In the genomic region with DNA sequence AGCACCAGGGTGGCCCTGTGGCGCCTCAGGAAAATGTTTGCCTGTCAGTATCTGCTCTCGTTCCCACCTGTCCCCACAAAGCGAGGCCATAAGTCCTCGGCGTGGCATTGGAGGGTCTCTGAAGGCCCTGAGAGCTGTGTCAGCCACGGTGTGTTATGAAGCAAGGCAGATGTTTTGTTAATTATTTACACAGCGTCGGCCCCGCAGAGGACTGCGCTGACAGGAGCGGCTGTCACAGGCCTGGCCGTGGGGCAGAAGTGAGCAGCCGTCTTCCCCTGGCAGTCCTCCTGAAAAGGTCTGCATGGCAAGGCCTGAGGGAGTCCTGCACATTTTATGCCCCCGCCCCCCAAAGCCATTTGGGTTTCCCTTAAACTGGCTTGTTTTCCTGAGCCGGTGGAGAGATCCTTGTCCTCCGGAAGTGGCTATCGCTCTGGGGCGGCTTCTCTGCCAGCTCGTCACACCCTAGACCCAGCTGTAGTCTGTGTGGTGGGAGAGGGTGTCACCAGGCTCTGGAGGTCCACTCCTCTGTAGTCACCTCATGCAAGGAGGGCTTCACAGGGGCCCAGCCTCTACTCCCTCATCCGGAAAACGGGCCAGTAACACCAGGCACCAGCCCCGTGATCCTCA, we compare ENCODE assay signal across 1 cellular context.
TF ChIP-seq lines count a peak whose summit lies in the region.

No MANE protein-coding gene starts in this region.

TF ChIP-seq in HepG2, 621 proteins besides CTCF, POLR2A, EP300 and RAD21 (continued from another document and continues in another):
- TF ChIP-seq, protein P1, sequence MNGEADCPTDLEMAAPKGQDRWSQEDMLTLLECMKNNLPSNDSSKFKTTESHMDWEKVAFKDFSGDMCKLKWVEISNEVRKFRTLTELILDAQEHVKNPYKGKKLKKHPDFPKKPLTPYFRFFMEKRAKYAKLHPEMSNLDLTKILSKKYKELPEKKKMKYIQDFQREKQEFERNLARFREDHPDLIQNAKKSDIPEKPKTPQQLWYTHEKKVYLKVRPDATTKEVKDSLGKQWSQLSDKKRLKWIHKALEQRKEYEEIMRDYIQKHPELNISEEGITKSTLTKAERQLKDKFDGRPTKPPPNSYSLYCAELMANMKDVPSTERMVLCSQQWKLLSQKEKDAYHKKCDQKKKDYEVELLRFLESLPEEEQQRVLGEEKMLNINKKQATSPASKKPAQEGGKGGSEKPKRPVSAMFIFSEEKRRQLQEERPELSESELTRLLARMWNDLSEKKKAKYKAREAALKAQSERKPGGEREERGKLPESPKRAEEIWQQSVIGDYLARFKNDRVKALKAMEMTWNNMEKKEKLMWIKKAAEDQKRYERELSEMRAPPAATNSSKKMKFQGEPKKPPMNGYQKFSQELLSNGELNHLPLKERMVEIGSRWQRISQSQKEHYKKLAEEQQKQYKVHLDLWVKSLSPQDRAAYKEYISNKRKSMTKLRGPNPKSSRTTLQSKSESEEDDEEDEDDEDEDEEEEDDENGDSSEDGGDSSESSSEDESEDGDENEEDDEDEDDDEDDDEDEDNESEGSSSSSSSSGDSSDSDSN (CRISPR knock-in tag; IDR thresholded peaks at IDR 0.05) = peak; percentile 57; the same call in 1 of the 2 replicates
- TF ChIP-seq GABPA (IDR thresholded peaks at IDR 0.05; ENCODE audit: low read depth, low read length) (no peak), GABPA (CRISPR knock-in tag; IDR thresholded peaks at IDR 0.05; ENCODE audit: low read depth) (no peak), ZFP91 (CRISPR knock-in tag; IDR thresholded peaks at IDR 0.05; ENCODE audit: borderline replicate concordance) (peak; percentile 16; the same call in 1 of the 2 replicates), ZNF263 (CRISPR knock-in tag; IDR thresholded peaks at IDR 0.05) (peak; percentile 99), ZBTB7A (CRISPR knock-in tag; IDR thresholded peaks at IDR 0.05) (0 out of 2 replicates have a peak, but pooled peaks have one; percentile 71), CEBPG (CRISPR knock-in tag; IDR thresholded peaks at IDR 0.05) (peak; percentile 38), ZBTB33 (CRISPR knock-in tag; IDR thresholded peaks at IDR 0.05) (0 out of 2 replicates have a peak, but pooled peaks have one; percentile 38), PTBP1 (IDR thresholded peaks at IDR 0.05; ENCODE audit: low read depth, low read length, poor library complexity, severe bottlenecking) (peak; percentile 32), REXO4 (CRISPR knock-in tag; IDR thresholded peaks at IDR 0.05; ENCODE audit: borderline replicate concordance) (no peak), TGIF2 (CRISPR knock-in tag; IDR thresholded peaks at IDR 0.05) (peak; percentile 88), ZNF724P (CRISPR knock-in tag; IDR thresholded peaks at IDR 0.05; ENCODE audit: borderline replicate concordance) (peak; percentile 54; the same call in 1 of the 2 replicates), IRF2 (CRISPR knock-in tag; IDR thresholded peaks at IDR 0.05) (0 out of 2 replicates have a peak, but pooled peaks have one; percentile 21), ERF (CRISPR knock-in tag; IDR thresholded peaks at IDR 0.05) (no peak), FOXP4 (CRISPR knock-in tag; IDR thresholded peaks at IDR 0.05) (no peak), KLF6 (CRISPR knock-in tag; IDR thresholded peaks at IDR 0.05) (no peak), HOXD1 (CRISPR knock-in tag; IDR thresholded peaks at IDR 0.05) (no peak), KAT7 (CRISPR knock-in tag; IDR thresholded peaks at IDR 0.05; ENCODE audit: borderline replicate concordance) (peak; percentile 43; the same call in 1 of the 2 replicates), BCL6 (CRISPR knock-in tag; IDR thresholded peaks at IDR 0.05) (no peak), FOXA3 (CRISPR knock-in tag; IDR thresholded peaks at IDR 0.05) (peak; percentile 49), PRPF4 (IDR thresholded peaks at IDR 0.05; ENCODE audit: low read depth, low read length, poor library complexity, severe bottlenecking) (no peak), MIER3 (CRISPR knock-in tag; IDR thresholded peaks at IDR 0.05; ENCODE audit: borderline replicate concordance) (peak; percentile 16; the same call in 1 of the 2 replicates), STAG1 (CRISPR knock-in tag; IDR thresholded peaks at IDR 0.05) (no peak), ZNF776 (CRISPR knock-in tag; IDR thresholded peaks at IDR 0.05) (no peak), ZNF607 (CRISPR knock-in tag; IDR thresholded peaks at IDR 0.05; ENCODE audit: borderline replicate concordance) (peak; percentile 49; the same call in 1 of the 2 replicates), ETV5 (CRISPR knock-in tag; IDR thresholded peaks at IDR 0.05; ENCODE audit: borderline replicate concordance) (no peak), SKIL (CRISPR knock-in tag; IDR thresholded peaks at IDR 0.05; ENCODE audit: borderline replicate concordance) (no peak), ZNF501 (CRISPR knock-in tag; IDR thresholded peaks at IDR 0.05) (peak; percentile 24; the same call in 1 of the 2 replicates), RBFOX2 (IDR thresholded peaks at IDR 0.05; ENCODE audit: low read depth, low read length) (peak; percentile 7; the same call in 1 of the 2 replicates), ZSCAN5A (CRISPR knock-in tag; IDR thresholded peaks at IDR 0.05; ENCODE audit: borderline replicate concordance) (no peak), SALL1 (CRISPR knock-in tag; IDR thresholded peaks at IDR 0.05) (peak; percentile 77)
- TF ChIP-seq, protein P2, sequence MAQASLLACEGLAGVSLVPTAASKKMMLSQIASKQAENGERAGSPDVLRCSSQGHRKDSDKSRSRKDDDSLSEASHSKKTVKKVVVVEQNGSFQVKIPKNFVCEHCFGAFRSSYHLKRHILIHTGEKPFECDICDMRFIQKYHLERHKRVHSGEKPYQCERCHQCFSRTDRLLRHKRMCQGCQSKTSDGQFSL (CRISPR knock-in tag; IDR thresholded peaks at IDR 0.05) = no peak
- TF ChIP-seq, protein P3, sequence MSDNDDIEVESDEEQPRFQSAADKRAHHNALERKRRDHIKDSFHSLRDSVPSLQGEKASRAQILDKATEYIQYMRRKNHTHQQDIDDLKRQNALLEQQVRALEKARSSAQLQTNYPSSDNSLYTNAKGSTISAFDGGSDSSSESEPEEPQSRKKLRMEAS (IDR thresholded peaks at IDR 0.05) = peak; percentile 64
- TF ChIP-seq, protein P4, sequence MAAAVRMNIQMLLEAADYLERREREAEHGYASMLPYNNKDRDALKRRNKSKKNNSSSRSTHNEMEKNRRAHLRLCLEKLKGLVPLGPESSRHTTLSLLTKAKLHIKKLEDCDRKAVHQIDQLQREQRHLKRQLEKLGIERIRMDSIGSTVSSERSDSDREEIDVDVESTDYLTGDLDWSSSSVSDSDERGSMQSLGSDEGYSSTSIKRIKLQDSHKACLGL (CRISPR knock-in tag; IDR thresholded peaks at IDR 0.05) = peak; percentile 47; the same call in 1 of the 2 replicates
